8 cellular contexts compared by ENCODE assay signal in genomic region chr12:120530315-120530697, GRCh38. TPM values are rescaled to one million over a fixed set of nuclear protein-coding genes. Genes with fewer than 3 reads are reported as not detected.
DNase-seq lines count a peak whose midpoint lies in the region; ATAC-seq, FAIRE-seq and TF ChIP-seq lines count a peak whose summit lies in the region.
"Not testable (repeated sequence)": the region's sequence is repeated elsewhere in the genome, so short reads cannot be mapped to it uniquely, and the experiment has no call there.

No MANE protein-coding gene starts in this region.

- FAIRE-seq in bronchial epithelial cell (lab: Jason Lieb, UNC): not testable (repeated sequence)

- not testable (repeated sequence) for H3K27me3 ChIP-seq in bronchial epithelial cell (ENCODE audit: control insufficient read depth, insufficient read depth, low read length); foreskin keratinocyte; smooth muscle cell (ENCODE audit: low read depth); uterus

- POLR2A ChIA-PET in RWPE1 (lab: Yijun Ruan, JAX; ENCODE audit: low non-redundant PET): not testable (repeated sequence)

- DNase-seq in RWPE1 (ENCODE audit: low spot score); activated T-cell treated with anti-CD3 and anti-CD28 coated beads, Interleukin-2, amount 50 U/mL, for 4 hours; bronchial epithelial cell (ENCODE audit: low read depth); foreskin keratinocyte; naive B cell; smooth muscle cell (lab: John Stamatoyannopoulos, UW; ENCODE audit: unreplicated experiment); uterus: not testable (repeated sequence)

- H3K4me2 ChIP-seq in smooth muscle cell: peak overlapping the region; percentile 86

- peak overlapping the region; percentile 100 for H3K4me3 Mint-ChIP-seq in activated T-cell treated with anti-CD3 and anti-CD28 coated beads, Interleukin-2, amount 50 U/mL, for 4 hours
- H3K4me3 Mint-ChIP-seq in naive B cell: peak overlapping the region; percentile 98 to 100 (median 100)

- peak overlapping the region; percentile 95 for H2AFZ ChIP-seq in smooth muscle cell (ENCODE audit: low read depth)

- peak overlapping the region; percentile 87; the same call in 1 of the 2 replicates for H3K9ac ChIP-seq in ES-I3 (ENCODE audit: low read depth, low read length)
- H3K9ac ChIP-seq in smooth muscle cell (ENCODE audit: low read depth): peak overlapping the region; percentile 98

- not testable (repeated sequence) for H3K9me3 ChIP-seq in ES-I3 (ENCODE audit: control insufficient read depth, insufficient read depth, low read length); smooth muscle cell (replicated peaks; ENCODE audit: low read depth); uterus

- H3K9me3 Mint-ChIP-seq in activated T-cell treated with anti-CD3 and anti-CD28 coated beads, Interleukin-2, amount 50 U/mL, for 4 hours; naive B cell: not testable (repeated sequence)

- H3K27me3 Mint-ChIP-seq in activated T-cell treated with anti-CD3 and anti-CD28 coated beads, Interleukin-2, amount 50 U/mL, for 4 hours (ENCODE audit: low read depth); naive B cell: not testable (repeated sequence)

- not testable (repeated sequence) for TF ChIP-seq CTCF in RWPE1 (conservative IDR thresholded peaks at IDR 0.05; ENCODE audit: low read depth); bronchial epithelial cell (IDR thresholded peaks at IDR 0.05; ENCODE audit: insufficient read depth, low read length, severe bottlenecking); foreskin keratinocyte (conservative IDR thresholded peaks at IDR 0.05); smooth muscle cell (IDR thresholded peaks at IDR 0.05; ENCODE audit: borderline replicate concordance, insufficient read depth, poor library complexity, severe bottlenecking); uterus (IDR thresholded peaks at IDR 0.05)

- not testable (repeated sequence) for H4K20me1 ChIP-seq in smooth muscle cell (ENCODE audit: low read depth)

- TF ChIP-seq POLR2A in uterus (IDR thresholded peaks at IDR 0.05): not testable (repeated sequence)

- 90% methylated on average over 5 of the region's 5 CpGs for WGBS in smooth muscle cell (ENCODE audit: low lambda C conversion rate)

- H3K27ac Mint-ChIP-seq in naive B cell: peak overlapping the region in 2 of 6 donors; percentile 69 to 99

- not testable (repeated sequence) for H3K4me1 ChIP-seq in ES-I3 (ENCODE audit: insufficient read depth, low read length); uterus
- H3K4me1 ChIP-seq in foreskin keratinocyte (peaks cover 13% of the 10 kb centered on the region), smooth muscle cell (ENCODE audit: low read depth) (peaks cover 14% of the 10 kb centered on the region)

- peak overlapping the region; percentile 88 for H3K27ac ChIP-seq in RWPE1
- H3K27ac ChIP-seq in foreskin keratinocyte: peak overlapping the region; percentile 96
- peak overlapping the region; percentile 89 for H3K27ac ChIP-seq in smooth muscle cell (ENCODE audit: low read depth)
- peak overlapping the region; percentile 88 to 98 for H3K27ac ChIP-seq in uterus

- H3K4me3 ChIP-seq in bronchial epithelial cell (ENCODE audit: low read depth, low read length) (peak overlapping the region; percentile 93), smooth muscle cell (peak overlapping the region; percentile 95), uterus (peak overlapping the region; percentile 54 to 83)

- H3K36me3 Mint-ChIP-seq in activated T-cell treated with anti-CD3 and anti-CD28 coated beads, Interleukin-2, amount 50 U/mL, for 4 hours (ENCODE audit: insufficient read depth); naive B cell: not testable (repeated sequence)

- not testable (repeated sequence) for ATAC-seq in activated T-cell treated with anti-CD3 and anti-CD28 coated beads, Interleukin-2, amount 50 U/mL, for 4 hours; foreskin keratinocyte; naive B cell (ENCODE audit: low read depth in 2 of 2)

- intact Hi-C loops in uterus (cut with DNase I; ENCODE audit: low total_unique reads): not testable (repeated sequence)

- not testable (repeated sequence) for H3K36me3 ChIP-seq in ES-I3 (ENCODE audit: insufficient read depth, low read length); bronchial epithelial cell (ENCODE audit: control insufficient read depth, insufficient read depth, low read length); smooth muscle cell (ENCODE audit: low read depth); uterus

- peaks cover 11% of the 10 kb centered on the region for H3K79me2 ChIP-seq in smooth muscle cell (ENCODE audit: low read depth)

- H3F3A ChIP-seq in smooth muscle cell (ENCODE audit: low read depth): not testable (repeated sequence)

- CTCF ChIA-PET in RWPE1 (lab: Yijun Ruan, JAX): interaction anchor here (0.6 kb wide), 1 partner anchor 41 kb away, joined by 3 read pairs; no protein-coding TSS in a partner anchor

- H3K4me1 Mint-ChIP-seq in activated T-cell treated with anti-CD3 and anti-CD28 coated beads, Interleukin-2, amount 50 U/mL, for 4 hours (ENCODE audit: low read depth): peaks cover 24% of the 10 kb centered on the region
- H3K4me1 Mint-ChIP-seq in naive B cell: peaks cover 18 to 35% (median 33%) of the 10 kb centered on the region in 3 donors

RNA-seq across cellular contexts. Expression of gene COQ5, which starts 1.3 kb away (rescaled TPM):
- total RNA-seq in activated T-cell treated with anti-CD3 and anti-CD28 coated beads, Interleukin-2, amount 50 U/mL, for 4 hours: 10 to 100 TPM; 23.6 to 29.9 (median 26.4) TPM
- 32.9 and 38.9 TPM in 2 replicates for total RNA-seq in bronchial epithelial cell
- total RNA-seq in foreskin keratinocyte: 29.2 and 33.0 TPM in 2 replicates
- 29.1 and 34.7 TPM in 2 replicates for polyA plus RNA-seq in foreskin keratinocyte
- 10 to 100 TPM; 25.2 to 56.5 (median 35.1) TPM for polyA plus RNA-seq in naive B cell (ENCODE audit: low read depth in 6 of 6)
- 32.5 and 34.7 TPM in 2 replicates for total RNA-seq in smooth muscle cell
- polyA plus RNA-seq in smooth muscle cell: 39.9 and 46.9 TPM in 2 replicates
- total RNA-seq in uterus: 100 to 1,000 TPM in 1 of 4 donors, 10 to 100 TPM in 3; 18.5 to 117 (median 25.9) TPM

RNA-seq across cellular contexts. Expression of gene RNF10, which starts 3.9 kb away (rescaled TPM):
- 100 to 1,000 TPM; 152 to 169 (median 161) TPM for total RNA-seq in activated T-cell treated with anti-CD3 and anti-CD28 coated beads, Interleukin-2, amount 50 U/mL, for 4 hours
- 138 and 157 TPM in 2 replicates for total RNA-seq in bronchial epithelial cell
- 85.9 and 87.1 TPM in 2 replicates for total RNA-seq in foreskin keratinocyte
- polyA plus RNA-seq in foreskin keratinocyte: 95.3 and 100.0 TPM in 2 replicates
- polyA plus RNA-seq in naive B cell (ENCODE audit: low read depth in 6 of 6): 100 to 1,000 TPM in 2 of 6 donors, 10 to 100 TPM in 4; 77.2 to 133 (median 94.7) TPM
- 49.0 and 63.2 TPM in 2 replicates for total RNA-seq in smooth muscle cell
- polyA plus RNA-seq in smooth muscle cell: 115 and 134 TPM in 2 replicates
- total RNA-seq in uterus: 100 to 1,000 TPM in 2 of 4 donors, 10 to 100 TPM in 2; 53.8 to 169 (median 103) TPM

RNA-seq across cellular contexts. Expression of gene DYNLL1, which starts 34.4 kb away (rescaled TPM):
- total RNA-seq in activated T-cell treated with anti-CD3 and anti-CD28 coated beads, Interleukin-2, amount 50 U/mL, for 4 hours: 100 to 1,000 TPM; 243 to 252 (median 248) TPM
- total RNA-seq in bronchial epithelial cell (268 and 325 TPM in 2 replicates), foreskin keratinocyte (515 and 550 TPM in 2 replicates), smooth muscle cell (403 and 502 TPM in 2 replicates), uterus (100 to 1,000 TPM; 239 to 457 (median 291) TPM)
- polyA plus RNA-seq in foreskin keratinocyte (854 and 875 TPM in 2 replicates), naive B cell (ENCODE audit: low read depth in 6 of 6) (100 to 1,000 TPM; 206 to 326 (median 268) TPM), smooth muscle cell (497 and 616 TPM in 2 replicates)

RNA-seq across cellular contexts. Expression of gene POP5, which starts 50.9 kb away (rescaled TPM):
- 10 to 100 TPM; 81.6 to 93.0 (median 92.6) TPM for total RNA-seq in activated T-cell treated with anti-CD3 and anti-CD28 coated beads, Interleukin-2, amount 50 U/mL, for 4 hours
- 26.3 and 33.2 TPM in 2 replicates for total RNA-seq in bronchial epithelial cell
- 60.7 and 65.4 TPM in 2 replicates for total RNA-seq in foreskin keratinocyte
- 75.7 and 81.4 TPM in 2 replicates for polyA plus RNA-seq in foreskin keratinocyte
- 100 to 1,000 TPM in 2 of 6 donors, 10 to 100 TPM in 4; 68.7 to 116 (median 94.6) TPM for polyA plus RNA-seq in naive B cell (ENCODE audit: low read depth in 6 of 6)
- total RNA-seq in smooth muscle cell: 21.8 and 25.8 TPM in 2 replicates
- 40.4 and 57.5 TPM in 2 replicates for polyA plus RNA-seq in smooth muscle cell
- 10 to 100 TPM in 2 of 4 donors, 1 to 10 TPM in 1, under 1 TPM in 1; 0.59 to 32.2 (median 18.0) TPM for total RNA-seq in uterus
